Comparison of ENCODE assay signal across 8 cellular contexts in genomic region chr14:89304972-89305703, GRCh38.
DNase-seq lines count a peak whose midpoint lies in the region; ATAC-seq and TF ChIP-seq lines count a peak whose summit lies in the region.

No MANE protein-coding gene starts in this region.

- H3K4me3 ChIP-seq in muscle layer of duodenum (ENCODE audit: low read depth in 1 of 2, low read length in 2 of 2) (peak overlapping the region in 1 of 2 donors; percentile 28), Caco-2 (ENCODE audit: low read depth, low read length) (no peak overlapping the region)

- H3K27me3 ChIP-seq in muscle layer of duodenum (ENCODE audit: low read depth, low read length): no peaks in the 10 kb centered on the region
- H3K27me3 ChIP-seq in Caco-2 (replicated peaks; ENCODE audit: control insufficient read depth, insufficient read depth, low read length): no peaks in the 10 kb centered on the region

- DNase-seq in activated CD4-positive, alpha-beta T cell treated with anti-CD3 and anti-CD28 coated beads for 48 hours: peak; percentile 18
- DNase-seq in activated CD4-positive, alpha-beta T cell treated with anti-CD3 and anti-CD28 coated beads, Interleukin-2, amount 50 U/mL, for 1 hour: no peak
- DNase-seq in NCI-H446 (lab: John Stamatoyannopoulos, UW) (peak; percentile 41 to 53), Caco-2 (no peak)
- DNase-seq in central memory CD4-positive, alpha-beta T cell: no peak

- H3K9me3 ChIP-seq in muscle layer of duodenum (ENCODE audit: control insufficient read depth in 1 of 2, low read length in 2 of 2): no peaks in the 10 kb centered on the region
- no peaks in the 10 kb centered on the region for H3K9me3 ChIP-seq in Caco-2

- no peaks in the 10 kb centered on the region for H3K9me3 Mint-ChIP-seq in Caco-2 (ENCODE audit: unreplicated experiment)

- H3K4me1 ChIP-seq in muscle layer of duodenum (ENCODE audit: control insufficient read depth in 1 of 2, insufficient read depth in 2 of 2, low read length in 2 of 2) (peaks cover 26 to 29% of the 10 kb centered on the region in 2 donors), Caco-2 (no peaks in the 10 kb centered on the region)

- H3K36me3 Mint-ChIP-seq in Caco-2 (ENCODE audit: insufficient read depth, unreplicated experiment): peaks cover 5% of the 10 kb centered on the region

- peak; percentile 46 for ATAC-seq in HG02642 (IDR thresholded peaks at IDR 0.05; ENCODE audit: poor library complexity, unreplicated experiment)

- H3K27me3 Mint-ChIP-seq in Caco-2 (ENCODE audit: insufficient read depth, unreplicated experiment): no peaks in the 10 kb centered on the region

- no peak overlapping the region for H3K4me3 Mint-ChIP-seq in Caco-2 (ENCODE audit: unreplicated experiment)

- H3K27ac ChIP-seq in cingulate gyrus (ENCODE audit: low read depth, low read length) (peak overlapping the region; percentile 78), muscle layer of duodenum (ENCODE audit: low read length) (peak overlapping the region; percentile 98)

- POLR2A ChIA-PET in Caco-2 (lab: Charles Lee): no interaction called here

- TF ChIP-seq CTCF in Caco-2 (IDR thresholded peaks at IDR 0.05; ENCODE audit: insufficient read depth in 1 of 2, low read depth in 1 of 2, low read length in 1 of 2, severe bottlenecking in 1 of 2, unreplicated experiment in 1 of 2): no peak

- CTCF ChIA-PET in Caco-2 (lab: Charles Lee): no interaction called here

- no TSS peak for BruUV-seq in Caco-2 (replicated peaks; lab: Mats Ljungman, UMichigan)

- intact Hi-C loops in Caco-2 (cut with micrococcal nuclease; ENCODE audit: unreplicated experiment): no loop called here

- H3K4me1 Mint-ChIP-seq in Caco-2 (ENCODE audit: low read depth, unreplicated experiment): peaks cover 6% of the 10 kb centered on the region

- H3K36me3 ChIP-seq in muscle layer of duodenum (ENCODE audit: control insufficient read depth in 1 of 2, insufficient read depth in 2 of 2, low read length in 2 of 2) (no peaks in the 10 kb centered on the region), Caco-2 (ENCODE audit: control insufficient read depth, insufficient read depth, low read length) (0 out of 2 replicates have a peak, but pooled peaks cover 1% of the 10 kb centered on the region)

- H3K27ac Mint-ChIP-seq in Caco-2 (ENCODE audit: unreplicated experiment): no peak overlapping the region

Comparison
In these comparisons a context has a peak if more than half of its experiments do, and no peak if none do; other contexts are left out.
1. DNase-seq: peak in activated CD4-positive, alpha-beta T cell treated with anti-CD3 and anti-CD28 coated beads for 48 hours (single experiment) and NCI-H446 (2 of 2); none in activated CD4-positive, alpha-beta T cell treated with anti-CD3 and anti-CD28 coated beads, Interleukin-2, amount 50 U/mL, for 1 hour (single experiment), central memory CD4-positive, alpha-beta T cell (single experiment) and Caco-2 (0 of 2).